19 cellular contexts compared by ENCODE assay signal in genomic region chr2:126723281-126723815, GRCh38.
"Had no signal": no experiment of that assay in that cellular context is flagged by ENCODE, and none has a peak within 500 bp of the region (broad histone marks: within the 10 kb centered on the region; RNA-seq: fewer than 3 reads in every experiment).

No MANE protein-coding gene starts in this region.

- H3K36me3 ChIP-seq: colonic mucosa, left lung, sigmoid colon had no signal

- H3K4me1 Mint-ChIP-seq: nephron progenitor cell had no signal

- H3K27ac ChIP-seq: colonic mucosa, hepatocyte, left lung, psoas muscle, sigmoid colon had no signal

- DNase-seq: colonic mucosa; dermis blood vessel endothelial cell; foreskin melanocyte; kidney glomerular epithelial cell; left lung; mesendoderm; naive thymus-derived CD4-positive, alpha-beta T cell; nephron progenitor cell; psoas muscle; retina; sigmoid colon; stimulated activated CD4-positive, alpha-beta T cell treated with anti-CD3 and anti-CD28 coated beads, Interleukin-2, amount 100 ng/mL, for 24 hours; stimulated activated CD4-positive, alpha-beta T cell treated with anti-CD3 and anti-CD28 coated beads, Interleukin-4, amount 100 ng/mL, for 4 hours; stimulated activated naive B cell treated with anti-CD40 and anti-IgM and Interleukin-4, amounts not matched to agents 10 μg/mL and 1 μg/mL and 100 μg/mL, for 72 hours; stimulated activated naive CD8-positive, alpha-beta T cell treated with anti-CD3 and anti-CD28 coated beads, Interleukin-15, amount 100 ng/mL, for 72 hours; substantia nigra; trophoblast cell had no signal

- H3K27me3 ChIP-seq: colonic mucosa, hepatocyte, left lung, sigmoid colon had no signal

- H3K4me3 Mint-ChIP-seq: naive thymus-derived CD4-positive, alpha-beta T cell; nephron progenitor cell; stimulated activated naive B cell treated with anti-CD40 and anti-IgM and Interleukin-4, amounts not matched to agents 10 μg/mL and 1 μg/mL and 100 μg/mL, for 72 hours; stimulated activated naive CD8-positive, alpha-beta T cell treated with anti-CD3 and anti-CD28 coated beads, Interleukin-15, amount 100 ng/mL, for 72 hours had no signal

- H3K9me3 ChIP-seq: colonic mucosa had no signal

- H3K27ac Mint-ChIP-seq: naive thymus-derived CD4-positive, alpha-beta T cell; nephron progenitor cell; stimulated activated naive B cell treated with anti-CD40 and anti-IgM and Interleukin-4, amounts not matched to agents 10 μg/mL and 1 μg/mL and 100 μg/mL, for 72 hours; stimulated activated naive CD8-positive, alpha-beta T cell treated with anti-CD3 and anti-CD28 coated beads, Interleukin-15, amount 100 ng/mL, for 72 hours had no signal

- H3K4me1 ChIP-seq: colonic mucosa, sigmoid colon had no signal

- H3K4me3 ChIP-seq: colonic mucosa, hepatocyte, left lung, psoas muscle, sigmoid colon, skin epidermis had no signal

- H3K27me3 Mint-ChIP-seq: stimulated activated naive CD8-positive, alpha-beta T cell treated with anti-CD3 and anti-CD28 coated beads, Interleukin-15, amount 100 ng/mL, for 72 hours had no signal

- ATAC-seq: left lung; naive thymus-derived CD4-positive, alpha-beta T cell; psoas muscle; stimulated activated naive B cell treated with anti-CD40 and anti-IgM and Interleukin-4, amounts not matched to agents 10 μg/mL and 1 μg/mL and 100 μg/mL, for 72 hours; stimulated activated naive CD8-positive, alpha-beta T cell treated with anti-CD3 and anti-CD28 coated beads, Interleukin-15, amount 100 ng/mL, for 72 hours had no signal
